ENCODE assay signal across 1 cellular context in the genomic region with DNA sequence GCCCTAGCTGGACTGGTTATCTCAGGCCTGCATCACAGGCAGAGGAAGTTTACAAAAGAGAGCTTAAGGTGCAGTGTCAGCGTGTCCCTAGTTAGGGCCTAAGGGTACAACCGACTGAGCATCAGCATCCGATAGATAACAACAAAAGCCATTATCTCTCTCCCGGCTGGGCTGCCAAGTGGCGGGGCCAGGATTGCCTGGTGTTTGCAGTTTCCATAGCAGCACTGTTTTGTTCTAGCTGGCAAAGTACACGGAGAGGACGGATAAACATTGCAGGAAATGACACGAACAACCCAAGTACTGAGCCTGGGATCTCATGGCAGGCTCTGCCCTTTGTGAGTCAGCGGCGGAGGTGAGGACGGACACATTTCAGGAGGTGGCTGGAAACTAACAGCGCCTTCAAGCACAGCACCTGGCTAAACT.
A peak's percentile ranks its signal among the peaks of the same experiment; 100 is the strongest.
TF ChIP-seq lines count a peak whose summit lies in the region.

No MANE protein-coding gene starts in this region.

TF ChIP-seq in endothelial cell of umbilical vein, 7 proteins besides CTCF, POLR2A, EP300 and RAD21 (continued from another document):
- TF ChIP-seq MYC (IDR thresholded peaks at IDR 0.05; ENCODE audit: low read depth, low read length) (no peak), JUN (IDR thresholded peaks at IDR 0.05; ENCODE audit: borderline replicate concordance, insufficient read depth, insufficient read length, low read depth) (peak; percentile 89), FOS (IDR thresholded peaks at IDR 0.05; ENCODE audit: borderline replicate concordance, insufficient read depth, low read length) (peak; percentile 56), POLR2AphosphoS5 (IDR thresholded peaks at IDR 0.05; ENCODE audit: insufficient read depth, low read depth, low read length) (no peak)
